8 cellular contexts compared by ENCODE assay signal in the genomic region with DNA sequence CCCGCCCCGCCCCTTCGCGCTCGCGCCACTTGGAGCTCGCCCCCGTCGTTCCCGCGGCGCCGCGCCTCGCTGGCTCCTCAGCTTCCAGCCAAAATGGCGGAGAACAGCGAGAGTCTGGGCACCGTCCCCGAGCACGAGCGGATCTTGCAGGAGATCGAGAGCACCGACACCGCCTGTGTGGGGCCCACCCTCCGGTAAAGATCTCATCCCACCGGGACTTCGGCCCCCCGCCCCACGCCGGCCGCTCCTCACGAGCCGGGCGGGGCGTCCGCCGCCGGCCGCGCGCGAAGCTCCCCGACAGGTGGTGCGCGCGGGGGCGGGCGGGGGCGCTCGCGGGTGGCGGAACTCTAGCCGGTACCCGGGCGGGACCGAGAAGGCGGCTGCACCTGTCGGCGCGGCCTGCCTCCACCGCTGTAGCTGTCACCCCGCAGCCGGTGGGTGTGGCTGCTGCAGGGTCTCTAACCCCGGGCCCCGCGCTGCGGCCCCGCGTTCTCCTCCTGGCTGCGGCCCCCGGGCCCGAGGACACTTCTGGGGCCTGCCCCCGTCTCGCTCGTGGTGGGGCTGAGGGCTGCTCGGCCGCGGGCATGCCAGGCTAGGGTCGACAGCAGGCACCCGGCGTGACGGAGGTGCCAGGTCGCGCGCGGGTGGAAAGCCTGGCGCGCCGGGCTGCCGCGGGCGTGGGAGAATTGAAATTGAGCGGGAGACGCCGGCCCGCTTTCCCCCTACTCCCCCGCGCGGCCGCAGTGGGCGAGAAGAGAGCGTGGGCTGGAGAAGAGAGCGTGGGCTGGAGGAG. TPM values are rescaled to one million over a fixed set of nuclear protein-coding genes. Genes with fewer than 3 reads are reported as not detected.
A peak's percentile ranks its signal among the peaks of the same experiment; 100 is the strongest.
DNase-seq lines count a peak whose midpoint lies in the region; ATAC-seq and TF ChIP-seq lines count a peak whose summit lies in the region.

A gene with protein sequence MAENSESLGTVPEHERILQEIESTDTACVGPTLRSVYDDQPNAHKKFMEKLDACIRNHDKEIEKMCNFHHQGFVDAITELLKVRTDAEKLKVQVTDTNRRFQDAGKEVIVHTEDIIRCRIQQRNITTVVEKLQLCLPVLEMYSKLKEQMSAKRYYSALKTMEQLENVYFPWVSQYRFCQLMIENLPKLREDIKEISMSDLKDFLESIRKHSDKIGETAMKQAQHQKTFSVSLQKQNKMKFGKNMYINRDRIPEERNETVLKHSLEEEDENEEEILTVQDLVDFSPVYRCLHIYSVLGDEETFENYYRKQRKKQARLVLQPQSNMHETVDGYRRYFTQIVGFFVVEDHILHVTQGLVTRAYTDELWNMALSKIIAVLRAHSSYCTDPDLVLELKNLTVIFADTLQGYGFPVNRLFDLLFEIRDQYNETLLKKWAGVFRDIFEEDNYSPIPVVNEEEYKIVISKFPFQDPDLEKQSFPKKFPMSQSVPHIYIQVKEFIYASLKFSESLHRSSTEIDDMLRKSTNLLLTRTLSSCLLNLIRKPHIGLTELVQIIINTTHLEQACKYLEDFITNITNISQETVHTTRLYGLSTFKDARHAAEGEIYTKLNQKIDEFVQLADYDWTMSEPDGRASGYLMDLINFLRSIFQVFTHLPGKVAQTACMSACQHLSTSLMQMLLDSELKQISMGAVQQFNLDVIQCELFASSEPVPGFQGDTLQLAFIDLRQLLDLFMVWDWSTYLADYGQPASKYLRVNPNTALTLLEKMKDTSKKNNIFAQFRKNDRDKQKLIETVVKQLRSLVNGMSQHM (plus strand): TSS at position 80 of the 793 bp plus-strand sequence. CDS start 14 bp downstream, at position 94.

- intact Hi-C loops in colonic mucosa (cut with DNase I), result no loop called here
- intact Hi-C loops in left colon (cut with DNase I, micrococcal nuclease), result no loop called here

- H3K9me3 ChIP-seq in colonic mucosa, result no peaks in the 10 kb centered on the region

- peak within 1 kb of the TSS; percentile 73 for H3K27ac ChIP-seq in colonic mucosa

- peak within 1 kb of the TSS; percentile 96 for H3K4me3 ChIP-seq in colonic mucosa

- no peaks in the 10 kb centered on the region for H3K27me3 ChIP-seq in colonic mucosa

- ATAC-seq in GM18870 (IDR thresholded peaks at IDR 0.05; ENCODE audit: unreplicated experiment), result peak; percentile 53
- peak; percentile 66 for ATAC-seq in HG03108 (IDR thresholded peaks at IDR 0.05; ENCODE audit: unreplicated experiment)
- peak; percentile 95 for ATAC-seq in left colon

- TF ChIP-seq CTCF in colonic mucosa (IDR thresholded peaks at IDR 0.05), result no peak

- no peaks in the 10 kb centered on the region for H3K4me1 ChIP-seq in colonic mucosa

- H3K9ac ChIP-seq in colonic mucosa (ENCODE audit: low read depth in 2 of 2, low read length in 2 of 2), result peak within 1 kb of the TSS; percentile 67 to 80

- DNase-seq in AG20443 (ENCODE audit: low spot score) (peak; percentile 97), NCI-H446 treated with DMSO at 0.1 percent for 48 hours (lab: John Stamatoyannopoulos, UW) (peak; percentile 27), colonic mucosa (peak; percentile 87), left colon (peak; percentile 79 to 93)
- DNase-seq in activated CD4-positive, alpha-beta T cell treated with anti-CD3 and anti-CD28 coated beads for 48 hours, result peak; percentile 89
- peak; percentile 76 to 77 for DNase-seq in stimulated activated CD4-positive, alpha-beta T cell treated with anti-CD3 and anti-CD28 coated beads, Interleukin-1b, Interleukin-23, amount 100 ng/mL, for 4 hours (ENCODE audit: low read depth in 2 of 2)

- no peaks in the 10 kb centered on the region for H3K36me3 ChIP-seq in colonic mucosa

RNA-seq across cellular contexts. Expression of the gene that starts here (rescaled TPM):
- total RNA-seq in colonic mucosa (10 to 100 TPM; 12.6 to 15.2 TPM), left colon (10 to 100 TPM; 13.2 to 13.6 TPM)

Comparison
In these comparisons a context has a peak if more than half of its experiments do, and no peak if none do; other contexts are left out.
1. Peak in every context shown above with its lines: DNase-seq, ATAC-seq, H3K4me3 ChIP-seq and H3K27ac ChIP-seq.
2. DNase-seq: peak in every context shown above with its lines; median percentile 97 in AG20443; 89 in activated CD4-positive, alpha-beta T cell treated with anti-CD3 and anti-CD28 coated beads for 48 hours; 87 in colonic mucosa; 86 in left colon; 76 in stimulated activated CD4-positive, alpha-beta T cell treated with anti-CD3 and anti-CD28 coated beads, Interleukin-1b, Interleukin-23, amount 100 ng/mL, for 4 hours; 27 in NCI-H446 treated with DMSO at 0.1 percent for 48 hours.